In genomic region chr7:28714452-28715120, GRCh38 we compare ENCODE assay signal across 26 cellular contexts.
"Had no signal": no experiment of that assay in that cellular context is flagged by ENCODE, and none has a peak within 500 bp of the region (broad histone marks: within the 10 kb centered on the region; RNA-seq: fewer than 3 reads in every experiment).

No MANE protein-coding gene starts in this region.

- ATAC-seq: activated CD4-positive, alpha-beta T cell treated with anti-CD3 and anti-CD28 coated beads for 36 hours; gastrocnemius medialis; natural killer cell treated with Interleukin-12 subunit alpha and Interleukin-12 subunit beta and Interleukin-15 and Interleukin-18, amount 100 ng/mL, for 72 hours; sciatic nerve; stimulated activated effector memory CD8-positive, alpha-beta T cell treated with anti-CD3 and anti-CD28 coated beads, Interleukin-12 subunit alpha, Interleukin-12 subunit beta, amount 100 ng/mL, for 72 hours; stimulated activated naive CD8-positive, alpha-beta T cell treated with anti-CD3 and anti-CD28 coated beads, Interleukin-15, amount 100 ng/mL, for 72 hours had no signal

- H3K27ac Mint-ChIP-seq: activated B cell treated with CpG ODN at 0.5 μM for 24 hours; activated CD4-positive, alpha-beta T cell treated with anti-CD3 and anti-CD28 coated beads for 36 hours; activated naive CD8-positive, alpha-beta T cell treated with anti-CD3 and anti-CD28 coated beads for 36 hours; dendritic cell treated with granulocyte-macrophage colony-stimulating factor and Interleukin-4, amounts not matched to agents 40 ng/mL and 50 ng/mL, for 4 days; natural killer cell treated with Interleukin-12 subunit alpha and Interleukin-12 subunit beta and Interleukin-15 and Interleukin-18, amount 100 ng/mL, for 72 hours; stimulated activated effector memory CD8-positive, alpha-beta T cell treated with anti-CD3 and anti-CD28 coated beads, Interleukin-12 subunit alpha, Interleukin-12 subunit beta, amount 100 ng/mL, for 72 hours; stimulated activated naive CD8-positive, alpha-beta T cell treated with anti-CD3 and anti-CD28 coated beads, Interleukin-15, amount 100 ng/mL, for 72 hours; T-helper 1 cell treated with Interleukin-12 subunit alpha and Interleukin-12 subunit beta and Interleukin-4 antibody, amounts not matched to agents 30 μg/mL and 1 μg/mL, for 36 hours had no signal

- DNase-seq: activated B cell treated with CpG ODN at 0.5 μM for 24 hours; activated CD4-positive, alpha-beta T cell treated with anti-CD3 and anti-CD28 coated beads for 36 hours; activated CD4-positive, alpha-beta T cell treated with anti-CD3 and anti-CD28 coated beads, Interleukin-2, amount 50 U/mL, for 4 hours; activated CD8-positive, alpha-beta memory T cell treated with anti-CD3 and anti-CD28 coated beads, Interleukin-2, amount 50 U/mL, for 48 hours; activated naive CD4-positive, alpha-beta T cell treated with Interleukin-2 at 50 U/mL for 16 hours; activated naive CD8-positive, alpha-beta T cell treated with anti-CD3 and anti-CD28 coated beads for 36 hours; activated T-cell treated with anti-CD3 and anti-CD28 coated beads, Interleukin-2, amount 50 U/mL, for 48 hours; amniotic stem cell; effector memory CD4-positive, alpha-beta T cell; gastrocnemius medialis; left ventricle myocardium inferior; small intestine; stimulated activated CD4-positive, alpha-beta T cell treated with anti-CD3 and anti-CD28 coated beads, Interleukin-2, amount 100 ng/mL, for 24 hours; stimulated activated naive CD8-positive, alpha-beta T cell treated with anti-CD3 and anti-CD28 coated beads, Interleukin-15, amount 100 ng/mL, for 72 hours; T1000; transverse colon; uterus had no signal

- H3K36me3 Mint-ChIP-seq: activated naive CD8-positive, alpha-beta T cell treated with anti-CD3 and anti-CD28 coated beads for 36 hours; natural killer cell treated with Interleukin-12 subunit alpha and Interleukin-12 subunit beta and Interleukin-15 and Interleukin-18, amount 100 ng/mL, for 72 hours; stimulated activated effector memory CD8-positive, alpha-beta T cell treated with anti-CD3 and anti-CD28 coated beads, Interleukin-12 subunit alpha, Interleukin-12 subunit beta, amount 100 ng/mL, for 72 hours had no signal

- H3K4me3 Mint-ChIP-seq: activated B cell treated with CpG ODN at 0.5 μM for 24 hours; activated CD4-positive, alpha-beta T cell treated with anti-CD3 and anti-CD28 coated beads for 36 hours; activated naive CD8-positive, alpha-beta T cell treated with anti-CD3 and anti-CD28 coated beads for 36 hours; dendritic cell treated with granulocyte-macrophage colony-stimulating factor and Interleukin-4, amounts not matched to agents 40 ng/mL and 50 ng/mL, for 4 days; natural killer cell treated with Interleukin-12 subunit alpha and Interleukin-12 subunit beta and Interleukin-15 and Interleukin-18, amount 100 ng/mL, for 72 hours; stimulated activated effector memory CD8-positive, alpha-beta T cell treated with anti-CD3 and anti-CD28 coated beads, Interleukin-12 subunit alpha, Interleukin-12 subunit beta, amount 100 ng/mL, for 72 hours; stimulated activated naive CD8-positive, alpha-beta T cell treated with anti-CD3 and anti-CD28 coated beads, Interleukin-15, amount 100 ng/mL, for 72 hours; T-helper 1 cell treated with Interleukin-12 subunit alpha and Interleukin-12 subunit beta and Interleukin-4 antibody, amounts not matched to agents 30 μg/mL and 1 μg/mL, for 36 hours had no signal

- H3K9me3 Mint-ChIP-seq: activated B cell treated with CpG ODN at 0.5 μM for 24 hours; activated naive CD8-positive, alpha-beta T cell treated with anti-CD3 and anti-CD28 coated beads for 36 hours; dendritic cell treated with granulocyte-macrophage colony-stimulating factor and Interleukin-4, amounts not matched to agents 40 ng/mL and 50 ng/mL, for 4 days; natural killer cell treated with Interleukin-12 subunit alpha and Interleukin-12 subunit beta and Interleukin-15 and Interleukin-18, amount 100 ng/mL, for 72 hours; stimulated activated effector memory CD8-positive, alpha-beta T cell treated with anti-CD3 and anti-CD28 coated beads, Interleukin-12 subunit alpha, Interleukin-12 subunit beta, amount 100 ng/mL, for 72 hours; stimulated activated naive CD8-positive, alpha-beta T cell treated with anti-CD3 and anti-CD28 coated beads, Interleukin-15, amount 100 ng/mL, for 72 hours; T-helper 1 cell treated with Interleukin-12 subunit alpha and Interleukin-12 subunit beta and Interleukin-4 antibody, amounts not matched to agents 30 μg/mL and 1 μg/mL, for 36 hours had no signal

- H3K27ac ChIP-seq: cardiac muscle cell, esophagus muscularis mucosa, gastrocnemius medialis, left ventricle myocardium inferior, parathyroid adenoma, suprapubic skin, transverse colon, uterus had no signal

- H3K27me3 Mint-ChIP-seq: stimulated activated naive CD8-positive, alpha-beta T cell treated with anti-CD3 and anti-CD28 coated beads, Interleukin-15, amount 100 ng/mL, for 72 hours had no signal

- H3K4me1 Mint-ChIP-seq: activated B cell treated with CpG ODN at 0.5 μM for 24 hours; activated CD4-positive, alpha-beta T cell treated with anti-CD3 and anti-CD28 coated beads for 36 hours; activated naive CD8-positive, alpha-beta T cell treated with anti-CD3 and anti-CD28 coated beads for 36 hours; stimulated activated effector memory CD8-positive, alpha-beta T cell treated with anti-CD3 and anti-CD28 coated beads, Interleukin-12 subunit alpha, Interleukin-12 subunit beta, amount 100 ng/mL, for 72 hours; stimulated activated naive CD8-positive, alpha-beta T cell treated with anti-CD3 and anti-CD28 coated beads, Interleukin-15, amount 100 ng/mL, for 72 hours had no signal

- FAIRE-seq: small intestine had no signal
